28 cellular contexts compared by ENCODE assay signal in the genomic region with DNA sequence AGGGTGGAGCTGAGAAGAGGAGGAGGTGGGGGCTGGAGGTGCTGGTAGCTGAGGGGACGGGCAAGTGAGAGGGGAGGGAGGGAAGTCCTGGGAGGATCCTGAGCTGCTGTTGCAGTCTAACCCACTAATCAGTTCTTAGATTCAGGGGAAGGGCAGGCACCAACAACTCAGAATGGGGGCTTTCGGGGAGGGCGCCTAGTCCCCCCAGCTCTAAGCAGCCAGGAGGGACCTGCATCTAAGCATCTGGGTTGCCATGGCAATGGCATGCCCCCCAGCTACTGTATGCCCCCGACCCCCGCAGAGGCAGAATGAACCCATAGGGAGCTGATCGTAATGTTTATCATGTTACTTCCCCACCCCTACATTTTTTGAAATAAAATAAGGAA. TPM values are rescaled to one million over a fixed set of nuclear protein-coding genes. Genes with fewer than 3 reads are reported as not detected.
"Had no signal": no experiment of that assay in that cellular context is flagged by ENCODE, and none has a peak within 500 bp of the region (broad histone marks: within the 10 kb centered on the region; RNA-seq: fewer than 3 reads in every experiment).

No MANE protein-coding gene starts in this region.

- H3K9me3 ChIP-seq: adrenal gland had no signal

- H3K36me3 Mint-ChIP-seq: T-cell had no signal

- ATAC-seq: activated CD4-positive, alpha-beta T cell treated with anti-CD3 and anti-CD28 coated beads for 36 hours; activated CD8-positive, alpha-beta T cell treated with anti-CD3 and anti-CD28 coated beads for 36 hours; activated T-cell treated with anti-CD3 and anti-CD28 coated beads, Interleukin-2, amount 50 U/mL, for 72 hours; T-cell had no signal

- H3K9me3 Mint-ChIP-seq: activated CD8-positive, alpha-beta T cell treated with anti-CD3 and anti-CD28 coated beads for 36 hours; activated naive CD8-positive, alpha-beta T cell treated with anti-CD3 and anti-CD28 coated beads, Interleukin-2, amount 10 ng/mL, durations not matched to agents 7 days and 5 days; activated T-cell treated with anti-CD3 and anti-CD28 coated beads, Interleukin-2, amount 50 U/mL, for 72 hours; T-cell had no signal

- H3K4me3 Mint-ChIP-seq: activated CD4-positive, alpha-beta T cell treated with anti-CD3 and anti-CD28 coated beads for 36 hours; activated CD8-positive, alpha-beta T cell treated with anti-CD3 and anti-CD28 coated beads for 36 hours; activated naive CD8-positive, alpha-beta T cell treated with anti-CD3 and anti-CD28 coated beads, Interleukin-2, amount 10 ng/mL, durations not matched to agents 7 days and 5 days; activated T-cell treated with anti-CD3 and anti-CD28 coated beads, Interleukin-2, amount 50 U/mL, for 72 hours; T-cell had no signal

- H3K4me3 ChIP-seq: adrenal gland had no signal

- H3K27ac ChIP-seq: VCaP had no signal

- H3K27ac Mint-ChIP-seq: activated CD4-positive, alpha-beta T cell treated with anti-CD3 and anti-CD28 coated beads for 36 hours; activated CD8-positive, alpha-beta T cell treated with anti-CD3 and anti-CD28 coated beads for 36 hours; activated naive CD8-positive, alpha-beta T cell treated with anti-CD3 and anti-CD28 coated beads, Interleukin-2, amount 10 ng/mL, durations not matched to agents 7 days and 5 days; activated T-cell treated with anti-CD3 and anti-CD28 coated beads, Interleukin-2, amount 50 U/mL, for 72 hours; T-cell had no signal

- DNase-seq: activated CD4-positive, alpha-beta T cell treated with anti-CD3 and anti-CD28 coated beads for 36 hours; activated CD4-positive, CD25-positive, alpha-beta regulatory T cell; activated CD8-positive, alpha-beta memory T cell treated with anti-CD3 and anti-CD28 coated beads, Interleukin-2, amount 50 U/mL, for 4 hours; activated CD8-positive, alpha-beta T cell treated with anti-CD3 and anti-CD28 coated beads for 36 hours; activated naive CD4-positive, alpha-beta T cell treated with anti-CD3 and anti-CD28 coated beads, Interleukin-2, amount 50 U/mL, for 16 hours; activated naive CD8-positive, alpha-beta T cell treated with anti-CD3 and anti-CD28 coated beads, Interleukin-2, amount 10 ng/mL, durations not matched to agents 7 days and 5 days; activated T-cell treated with anti-CD3 and anti-CD28 coated beads, Interleukin-2, amount 50 U/mL, for 72 hours; anterior cingulate cortex; cerebellar nuclear complex; KG1; NCI-H1092; NCI-H1417; NCI-H1694; NCI-H2029; NCI-H2107; NCI-H2171 treated with DMSO at 0.1 percent for 48 hours; NCI-H226; NCI-H526; NCI-H774; NK-92 treated with Interleukin-12 subunit alpha and Interleukin-12 subunit beta, amount 100 ng/mL, for 24 hours; SIG-M5; T-cell; T-helper 2 cell; T1000 had no signal

- FAIRE-seq: RCC 7860, TTC549 had no signal

- H3K27me3 ChIP-seq: adrenal gland had no signal

- H3K27me3 Mint-ChIP-seq: activated CD8-positive, alpha-beta T cell treated with anti-CD3 and anti-CD28 coated beads for 36 hours; activated naive CD8-positive, alpha-beta T cell treated with anti-CD3 and anti-CD28 coated beads, Interleukin-2, amount 10 ng/mL, durations not matched to agents 7 days and 5 days had no signal

RNA-seq across cellular contexts. Expression of a gene that starts 50.4 kb away (rescaled TPM):
- total RNA-seq: activated CD8-positive, alpha-beta T cell treated with anti-CD3 and anti-CD28 coated beads for 36 hours had no signal
